Comparison of ENCODE assay signal across 21 cellular contexts in the genomic region with DNA sequence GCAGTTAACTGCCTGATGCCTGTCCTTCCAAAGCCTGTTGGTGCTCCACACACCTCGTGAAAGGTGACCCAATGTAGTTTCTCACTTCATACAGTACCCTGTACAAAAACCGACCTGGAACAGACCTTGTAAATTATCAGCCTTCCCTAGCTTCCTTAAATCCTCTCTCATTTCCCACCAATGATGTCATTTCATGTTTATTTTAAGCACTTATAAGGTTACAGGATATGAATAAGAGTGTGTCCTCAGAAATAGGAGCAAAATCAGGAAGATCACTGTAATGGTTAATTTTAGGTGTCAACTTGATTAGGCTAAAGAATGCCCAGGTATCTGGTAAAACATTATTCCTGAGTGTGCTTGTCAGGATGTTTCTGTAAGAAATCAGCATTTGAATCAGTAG. TPM values are rescaled to one million over a fixed set of nuclear protein-coding genes. Genes with fewer than 3 reads are reported as not detected.
DNase-seq lines count a peak whose midpoint lies in the region; ATAC-seq and TF ChIP-seq lines count a peak whose summit lies in the region.
"Had no signal": no experiment of that assay in that cellular context is flagged by ENCODE, and none has a peak within 500 bp of the region (broad histone marks: within the 10 kb centered on the region; RNA-seq: fewer than 3 reads in every experiment).

No MANE protein-coding gene starts in this region.

- intact Hi-C loops in psoas muscle (cut with DNase I): no loop called here

- no peak for ATAC-seq in psoas muscle
- ATAC-seq: CD8-positive, alpha-beta T cell; stimulated activated effector memory CD8-positive, alpha-beta T cell treated with anti-CD3 and anti-CD28 coated beads, Interleukin-12 subunit alpha, Interleukin-12 subunit beta, amount 100 ng/mL, for 72 hours had no signal

- H3K9ac ChIP-seq in Karpas-422 (ENCODE audit: low read length): no peak overlapping the region
- H3K9ac ChIP-seq: neural progenitor cell had no signal

- H4K20me1 ChIP-seq in Karpas-422 (ENCODE audit: insufficient read depth, low read depth, low read length): no peaks in the 10 kb centered on the region

- H3K36me3 ChIP-seq in Karpas-422 (ENCODE audit: insufficient read depth, low read length) (no peaks in the 10 kb centered on the region), psoas muscle (ENCODE audit: insufficient read depth in 1 of 2, low read depth in 1 of 2) (no peaks in the 10 kb centered on the region)
- H3K36me3 ChIP-seq: neural progenitor cell, thyroid gland had no signal

- DNase-seq in AG10803 (ENCODE audit: low read depth): peak; percentile 7
- DNase-seq in M059J (ENCODE audit: low read depth): peak; percentile 55
- DNase-seq in choroid plexus epithelial cell (ENCODE audit: low read depth): peak; percentile 40
- DNase-seq in lung microvascular endothelial cell (ENCODE audit: low read depth in 2 of 2): peak; percentile 17 to 57
- DNase-seq in Karpas-422: no peak
- DNase-seq in activated CD4-positive, alpha-beta T cell treated with anti-CD3 and anti-CD28 coated beads for 1 hour: no peak
- no peak for DNase-seq in psoas muscle
- DNase-seq in Kasumi-1 (lab: John Stamatoyannopoulos, UW): no peak
- DNase-seq: activated CD4-positive, CD25-positive, alpha-beta regulatory T cell; CD8-positive, alpha-beta T cell; DMS79 treated with DMSO at 0.1 percent for 48 hours; effector CD4-positive, alpha-beta T cell; H9; KBM-7; kidney; NCI-H1092 treated with DMSO at 0.1 percent for 48 hours; thyroid gland had no signal

- H3K4me1 ChIP-seq in Karpas-422 (ENCODE audit: low read length): no peaks in the 10 kb centered on the region
- H3K4me1 ChIP-seq in psoas muscle: no peaks in the 10 kb centered on the region
- H3K4me1 ChIP-seq: neural progenitor cell had no signal

- H3K4me3 ChIP-seq in AG10803 (ENCODE audit: low read length) (no peak overlapping the region), choroid plexus epithelial cell (ENCODE audit: low read depth, low read length) (no peak overlapping the region), Karpas-422 (ENCODE audit: low read length) (no peak overlapping the region), psoas muscle (no peak overlapping the region)
- H3K4me3 ChIP-seq: hepatocyte, neural progenitor cell, thyroid gland had no signal

- H3K79me2 ChIP-seq in Karpas-422 (ENCODE audit: low read length): no peaks in the 10 kb centered on the region
- H3K79me2 ChIP-seq: hepatocyte had no signal

- H3K9me3 ChIP-seq in Karpas-422 (ENCODE audit: low read length) (no peaks in the 10 kb centered on the region), psoas muscle (no peaks in the 10 kb centered on the region)
- H3K9me3 ChIP-seq: thyroid gland had no signal

- H3K27ac ChIP-seq in Karpas-422 (ENCODE audit: low read length) (no peak overlapping the region), psoas muscle (no peak overlapping the region)
- H3K27ac ChIP-seq: hepatocyte, neural progenitor cell, thyroid gland had no signal

- WGBS in psoas muscle, 3 donors: 21 to 35% (median 32%) methylated on average over 2 of the region's 2 CpGs

- no peaks in the 10 kb centered on the region for H3K27me3 ChIP-seq in Karpas-422 (ENCODE audit: low read length)
- H3K27me3 ChIP-seq in psoas muscle (ENCODE audit: insufficient read depth in 3 of 3, low read length in 2 of 3): no peaks in the 10 kb centered on the region
- H3K27me3 ChIP-seq: hepatocyte, neural progenitor cell, thyroid gland had no signal

- no peak overlapping the region for H3K4me2 ChIP-seq in Karpas-422 (ENCODE audit: low read depth, low read length, poor library complexity, severe bottlenecking)
- H3K4me2 ChIP-seq: hepatocyte, neural progenitor cell had no signal

- TF ChIP-seq CTCF in AG10803 (conservative IDR thresholded peaks at IDR 0.05; ENCODE audit: low read length) (no peak), choroid plexus epithelial cell (conservative IDR thresholded peaks at IDR 0.05; ENCODE audit: low read depth, low read length) (no peak), psoas muscle (IDR thresholded peaks at IDR 0.05) (no peak)

- H2AFZ ChIP-seq in Karpas-422 (ENCODE audit: low read length): no peak overlapping the region
- H2AFZ ChIP-seq: hepatocyte, neural progenitor cell had no signal

- no peaks in the 10 kb centered on the region for H3K9me2 ChIP-seq in Karpas-422 (replicated peaks; ENCODE audit: insufficient read depth, low read length)

RNA-seq across cellular contexts. Expression of a gene that starts 44.7 kb away (rescaled TPM):
- total RNA-seq in M059J (2014; rRNA removed; shearing (Covaris generic)): 1.8 and 4.0 TPM in 2 replicates
- total RNA-seq in lung microvascular endothelial cell (3.3 and 5.8 TPM in 2 replicates), psoas muscle (1 to 10 TPM; 2.6 to 4.6 (median 4.0) TPM)
- total RNA-seq in Karpas-422 (2014; rRNA removed; shearing (Covaris generic); ENCODE audit: low replicate concordance): not detected in 2 replicates
- polyA plus RNA-seq in psoas muscle: 1 to 10 TPM; 3.2 to 5.8 (median 3.6) TPM
- total RNA-seq: activated CD8-positive, alpha-beta memory T cell treated with anti-CD3 and anti-CD28 coated beads for 36 hours; CD8-positive, alpha-beta T cell had no signal

Comparison
In these comparisons a context has a peak if more than half of its experiments do, and no peak if none do; other contexts are left out.
1. DNase-seq: peak in AG10803 (single experiment), M059J (single experiment), choroid plexus epithelial cell (single experiment) and lung microvascular endothelial cell (2 of 2); none in Karpas-422 (single experiment), activated CD4-positive, alpha-beta T cell treated with anti-CD3 and anti-CD28 coated beads for 1 hour (single experiment), psoas muscle (0 of 2) and Kasumi-1 (0 of 2).